In genomic region chr11:65423516-65424199, GRCh38 we compare ENCODE assay signal across 8 cellular contexts. TPM values are rescaled to one million over a fixed set of nuclear protein-coding genes. Genes with fewer than 3 reads are reported as not detected.
A peak's percentile ranks its signal among the peaks of the same experiment; 100 is the strongest.
DNase-seq lines count a peak whose midpoint lies in the region; ATAC-seq, FAIRE-seq and TF ChIP-seq lines count a peak whose summit lies in the region.

No MANE protein-coding gene starts in this region.

- no peak for TF ChIP-seq EP300 in stomach (IDR thresholded peaks at IDR 0.05)

- intact Hi-C loops in mammary epithelial cell (cut with micrococcal nuclease) (no loop called here), stomach (cut with DNase I; ENCODE audit: low total_unique reads) (no loop called here)

- in situ Hi-C loops in mammary epithelial cell (cut with MboI; ENCODE audit: low sequenced_read_pairs in 2 of 2), result no loop called here

- dilution Hi-C loops in mammary epithelial cell (cut with HindIII; ENCODE audit: low sequenced_read_pairs), result loop anchor here (5.0 kb wide), 2 partner anchors 51 to 74 kb away; partner anchors contain the start of gene MALAT1

- peak overlapping the region; percentile 99 for H3K9ac ChIP-seq in mammary epithelial cell (ENCODE audit: insufficient read depth, low read length)

- peak overlapping the region; percentile 75 for H3K4me2 ChIP-seq in mammary epithelial cell (ENCODE audit: insufficient read depth, low read depth, low read length)

- H2AFZ ChIP-seq in mammary epithelial cell (ENCODE audit: low read depth, low read length), result no peak overlapping the region

- 0% methylated on average over 19 of the region's 19 CpGs for WGBS in mammary epithelial cell (ENCODE audit: low coverage, missing lambda C conversion rate)
- 0 to 5% (median 1%) methylated on average over 19 of the region's 19 CpGs for WGBS in stomach, 5 donors

- H4K20me1 ChIP-seq in mammary epithelial cell (ENCODE audit: insufficient read depth, low read length), result peaks cover 9% of the 10 kb centered on the region

- H3K4me1 ChIP-seq in Peyer's patch, result peaks cover 0 to 32% (median 21%) of the 10 kb centered on the region in 4 donors
- H3K4me1 ChIP-seq in mammary epithelial cell (ENCODE audit: insufficient read depth, low read length), result peaks cover 34% of the 10 kb centered on the region
- peaks cover 29 to 57% (median 49%) of the 10 kb centered on the region in 4 donors for H3K4me1 ChIP-seq in stomach

- CTCF ChIA-PET in mammary epithelial cell (lab: Charles Lee; ENCODE audit: low non-redundant PET), result no interaction called here

- TF ChIP-seq POLR2A in Peyer's patch (IDR thresholded peaks at IDR 0.05) (no peak), stomach (IDR thresholded peaks at IDR 0.05) (no peak)

- no peak for ATAC-seq in left lobe of liver

- peak overlapping the region; percentile 97 to 100 (median 98) for H3K27ac ChIP-seq in Peyer's patch
- H3K27ac ChIP-seq in mammary epithelial cell (ENCODE audit: insufficient read depth, low read depth, low read length), result peak overlapping the region; percentile 100
- H3K27ac ChIP-seq in stomach, result peak overlapping the region; percentile 98 to 100 (median 99)

- H3K27me3 ChIP-seq in Peyer's patch, result no peaks in the 10 kb centered on the region
- H3K27me3 ChIP-seq in mammary epithelial cell (ENCODE audit: insufficient read depth, low read length), result no peaks in the 10 kb centered on the region
- H3K27me3 ChIP-seq in stomach, result no peaks in the 10 kb centered on the region

- H3K9me3 ChIP-seq in Peyer's patch (no peaks in the 10 kb centered on the region), mammary epithelial cell (replicated peaks; ENCODE audit: insufficient read depth, low read length) (no peaks in the 10 kb centered on the region), stomach (no peaks in the 10 kb centered on the region)

- no peak for FAIRE-seq in frontal cortex (lab: Jason Lieb, UNC)

- H3K4me3 ChIP-seq in GM08714 (ENCODE audit: low read length) (peak overlapping the region; percentile 99), Peyer's patch (peak overlapping the region; percentile 61 to 91 (median 74)), mammary epithelial cell (replicated peaks in 1 of 3; ENCODE audit: insufficient read depth in 1 of 3, low read depth in 2 of 3, low read length in 3 of 3) (peak overlapping the region; percentile 63 to 89 (median 87)), stomach (peak overlapping the region; percentile 81 to 92 (median 86))

- H3K79me2 ChIP-seq in mammary epithelial cell (ENCODE audit: insufficient read depth, low read length), result peaks cover 72% of the 10 kb centered on the region

- no peak for TF ChIP-seq CTCF in Peyer's patch (IDR thresholded peaks at IDR 0.05)
- TF ChIP-seq CTCF in mammary epithelial cell (conservative IDR thresholded peaks at IDR 0.05 in 1 of 2, IDR thresholded peaks at IDR 0.05 in 1 of 2; ENCODE audit: extremely low read depth in 1 of 2, insufficient read depth in 1 of 2, low read depth in 1 of 2, low read length in 2 of 2), result no peak
- no peak for TF ChIP-seq CTCF in stomach (IDR thresholded peaks at IDR 0.05)

- no TSS peak for BruUV-seq in mammary epithelial cell (replicated peaks; lab: Mats Ljungman, UMichigan)

- H3K36me3 ChIP-seq in Peyer's patch (peaks cover 0 to 33% (median 0%) of the 10 kb centered on the region in 3 donors), mammary epithelial cell (ENCODE audit: insufficient read depth, low read length) (peaks cover 2% of the 10 kb centered on the region), stomach (peaks cover 18 to 49% (median 20%) of the 10 kb centered on the region in 4 donors)

- peak in 2 of 3 donors; percentile 53 to 66 for DNase-seq in Peyer's patch
- peak; percentile 25 for DNase-seq in mammary epithelial cell
- DNase-seq in left lobe of liver (ENCODE audit: low spot score), result peak; percentile 54
- peak; percentile 40 for DNase-seq in stomach
- DNase-seq in frontal cortex (ENCODE audit: low spot score in 2 of 2), result no peak
- DNase-seq in DMS153 (lab: John Stamatoyannopoulos, UW), result no peak
- DNase-seq in midbrain (lab: John Stamatoyannopoulos, UW), result no peak

RNA-seq across cellular contexts. Expression of gene NEAT1, which starts 1.1 kb away (rescaled TPM):
- total RNA-seq in Peyer's patch, result 1,000 to 10,000 TPM in 2 of 4 donors, 100 to 1,000 TPM in 2; 705 to 1,411 (median 1,064) TPM
- 100 to 1,000 TPM; 364 to 775 TPM for total RNA-seq in mammary epithelial cell
- polyA plus RNA-seq in mammary epithelial cell, result 20.1 TPM
- polyA minus RNA-seq in mammary epithelial cell, result 98.8 TPM
- 766 TPM for total RNA-seq in left lobe of liver
- total RNA-seq in stomach, result 1,000 to 10,000 TPM in 2 of 5 donors, 100 to 1,000 TPM in 3; 253 to 2,124 (median 789) TPM
- 1,000 to 10,000 TPM in 1 of 3 donors, 100 to 1,000 TPM in 2; 131 to 1,368 (median 157) TPM for polyA plus RNA-seq in stomach
- total RNA-seq in frontal cortex, result 1.6 TPM

RNA-seq across cellular contexts. Expression of gene FRMD8, which starts 37.2 kb away (rescaled TPM):
- total RNA-seq in Peyer's patch (100 to 1,000 TPM in 2 of 4 donors, 10 to 100 TPM in 2; 51.2 to 115 (median 102) TPM), mammary epithelial cell (10 to 100 TPM; 43.4 to 74.8 TPM), left lobe of liver (9.3 TPM), stomach (100 to 1,000 TPM in 3 of 5 donors, 10 to 100 TPM in 1, 1 to 10 TPM in 1; 9.3 to 340 (median 114) TPM), frontal cortex (8.2 TPM)
- polyA plus RNA-seq in mammary epithelial cell (34.0 TPM), stomach (10 to 100 TPM; 11.8 to 16.3 (median 13.6) TPM)
- 43.2 TPM for polyA minus RNA-seq in mammary epithelial cell

RNA-seq across cellular contexts. Expression of gene SLC25A45, which starts 41.2 kb away (rescaled TPM):
- 10 to 100 TPM; 23.3 to 50.6 (median 40.2) TPM for total RNA-seq in Peyer's patch
- 1 to 10 TPM in 1 of 2 donors, under 1 TPM in 1; 0.50 to 2.4 TPM for total RNA-seq in mammary epithelial cell
- 0.28 TPM for polyA plus RNA-seq in mammary epithelial cell
- 2.0 TPM for polyA minus RNA-seq in mammary epithelial cell
- 14.5 TPM for total RNA-seq in left lobe of liver
- total RNA-seq in stomach, result 100 to 1,000 TPM in 1 of 5 donors, 1 to 10 TPM in 4; 1.2 to 101 (median 2.4) TPM
- 1 to 10 TPM; 1.9 to 3.8 (median 3.1) TPM for polyA plus RNA-seq in stomach
- 0.41 TPM for total RNA-seq in frontal cortex

Comparison
In these comparisons a context has a peak if more than half of its experiments do, and no peak if none do; other contexts are left out.
1. DNase-seq: peak in Peyer's patch (2 of 3), mammary epithelial cell (single experiment), left lobe of liver (single experiment) and stomach (single experiment); none in frontal cortex (0 of 2), DMS153 (single experiment) and midbrain (single experiment).
2. RNA of gene NEAT1, which starts 1.1 kb away (total RNA-seq): 705 to 1,411 TPM in Peyer's patch, 253 to 2,124 TPM in stomach, 364 to 775 TPM in mammary epithelial cell and 766 TPM in left lobe of liver (single experiment); 1.6 TPM in frontal cortex (single experiment); every median in the first group is over 10 times any median in the second.
3. Peak in every context shown above with its lines, with median percentiles within 50 percentile points of each other: H3K4me3 ChIP-seq and H3K27ac ChIP-seq.